In genomic region chr3:8110966-8111798, GRCh38 we compare ENCODE assay signal across 8 cellular contexts.
DNase-seq lines count a peak whose midpoint lies in the region; ATAC-seq and TF ChIP-seq lines count a peak whose summit lies in the region.

No MANE protein-coding gene starts in this region.

- no peak overlapping the region for H4K91ac ChIP-seq in mesenchymal stem cell (ENCODE audit: low read length)

- no peak overlapping the region for H3K23ac ChIP-seq in mesenchymal stem cell (ENCODE audit: low read length in 2 of 2)

- H2BK12ac ChIP-seq in mesenchymal stem cell (ENCODE audit: low read length in 2 of 2): no peak overlapping the region

- H4K8ac ChIP-seq in mesenchymal stem cell (ENCODE audit: low read length): no peak overlapping the region

- H3K27ac ChIP-seq in effector memory CD4-positive, alpha-beta T cell (ENCODE audit: insufficient read depth, low read length, poor library complexity, severe bottlenecking): no peak overlapping the region
- H3K27ac ChIP-seq in mesenchymal stem cell (ENCODE audit: low read length, poor library complexity, severe bottlenecking): no peak overlapping the region

- no peak overlapping the region for H2BK15ac ChIP-seq in mesenchymal stem cell (ENCODE audit: low read depth, poor library complexity, severe bottlenecking)

- H3K4me3 ChIP-seq in BJ (ENCODE audit: low read depth, low read length): no peak overlapping the region
- H3K4me3 ChIP-seq in effector memory CD4-positive, alpha-beta T cell (ENCODE audit: insufficient read depth, low read depth, low read length, poor library complexity, severe bottlenecking): no peak overlapping the region
- peak overlapping the region in 1 of 2 experiments; percentile 56 for H3K4me3 ChIP-seq in mesenchymal stem cell (ENCODE audit: insufficient read depth in 1 of 2, low read depth in 1 of 2, low read length in 2 of 2)

- peak; percentile 99 for ATAC-seq in GM18909 (IDR thresholded peaks at IDR 0.05; ENCODE audit: poor library complexity, unreplicated experiment)
- ATAC-seq in HG03103 (IDR thresholded peaks at IDR 0.05; ENCODE audit: low read depth, unreplicated experiment): peak; percentile 98

- H3K79me1 ChIP-seq in mesenchymal stem cell (replicated peaks; ENCODE audit: low read length, poor library complexity, severe bottlenecking): no peaks in the 10 kb centered on the region

- no peaks in the 10 kb centered on the region for H3K9me3 ChIP-seq in effector memory CD4-positive, alpha-beta T cell (ENCODE audit: control insufficient read depth, low read length)
- no peaks in the 10 kb centered on the region for H3K9me3 ChIP-seq in mesenchymal stem cell (ENCODE audit: control insufficient read depth, low read length)

- POLR2A ChIA-PET in BJ (lab: Charles Lee): no interaction called here

- WGBS in mesenchymal stem cell: 42% methylated on average over 13 of the region's 14 CpGs

- no peak overlapping the region for H3K14ac ChIP-seq in mesenchymal stem cell (ENCODE audit: low read length in 2 of 2)

- no peak overlapping the region for H2BK5ac ChIP-seq in mesenchymal stem cell (ENCODE audit: low read depth, low read length, poor library complexity, severe bottlenecking)

- H3K9ac ChIP-seq in mesenchymal stem cell (ENCODE audit: low read length): peak overlapping the region; percentile 65

- H2AK5ac ChIP-seq in mesenchymal stem cell (ENCODE audit: low read length, severe bottlenecking): no peak overlapping the region

- DNase-seq in BJ (ENCODE audit: low read depth): no peak
- peak; percentile 39 for DNase-seq in NCI-H446 treated with DMSO at 0.1 percent for 48 hours (lab: John Stamatoyannopoulos, UW)
- peak; percentile 44 to 46 for DNase-seq in activated CD4-positive, alpha-beta T cell treated with anti-CD3 and anti-CD28 coated beads, Interleukin-2, amount 50 U/mL, for 4 hours
- DNase-seq in effector memory CD4-positive, alpha-beta T cell: peak in 2 of 3 donors; percentile 5 to 8
- peak; percentile 74 for DNase-seq in mesenchymal stem cell
- peak; percentile 3 to 38 for DNase-seq in stimulated activated CD8-positive, alpha-beta memory T cell treated with anti-CD3 and anti-CD28 coated beads, Interleukin-2, amount 100 ng/mL, for 48 hours (ENCODE audit: low read depth in 2 of 2)

- no peaks in the 10 kb centered on the region for H3K4me1 ChIP-seq in effector memory CD4-positive, alpha-beta T cell (ENCODE audit: control insufficient read depth, insufficient read depth, low read length, poor library complexity, severe bottlenecking)
- no peaks in the 10 kb centered on the region for H3K4me1 ChIP-seq in mesenchymal stem cell (ENCODE audit: control insufficient read depth, insufficient read depth, low read depth, low read length)

- CTCF ChIA-PET in BJ (lab: Yijun Ruan, JAX): no interaction called here

- H3K27me3 ChIP-seq in BJ (ENCODE audit: control insufficient read depth, insufficient read depth, low read length) (no peaks in the 10 kb centered on the region), mesenchymal stem cell (ENCODE audit: control insufficient read depth in 1 of 2, insufficient read depth in 1 of 2, low read length in 2 of 2) (no peaks in the 10 kb centered on the region)
- no peaks in the 10 kb centered on the region for H3K27me3 ChIP-seq in effector memory CD4-positive, alpha-beta T cell (replicated peaks; ENCODE audit: control insufficient read depth, insufficient read depth, low read length, poor library complexity, severe bottlenecking)

- H3K4me2 ChIP-seq in mesenchymal stem cell (ENCODE audit: low read length, poor library complexity, severe bottlenecking): peak overlapping the region; percentile 17

- H2BK120ac ChIP-seq in mesenchymal stem cell (ENCODE audit: low read depth, low read length): no peak overlapping the region

- TF ChIP-seq CTCF in BJ (IDR thresholded peaks at IDR 0.05; ENCODE audit: insufficient read depth, low read depth, low read length): peak; percentile 55

- no peak overlapping the region for H3K18ac ChIP-seq in mesenchymal stem cell (ENCODE audit: low read depth in 1 of 2, low read length in 2 of 2)

- H3K36me3 ChIP-seq in BJ (ENCODE audit: control insufficient read depth, insufficient read depth, low read length): no peaks in the 10 kb centered on the region
- H3K36me3 ChIP-seq in effector memory CD4-positive, alpha-beta T cell (ENCODE audit: control insufficient read depth, insufficient read depth, low read length): no peaks in the 10 kb centered on the region
- no peaks in the 10 kb centered on the region for H3K36me3 ChIP-seq in mesenchymal stem cell (ENCODE audit: control insufficient read depth in 1 of 2, insufficient read depth in 2 of 2, low read depth in 1 of 2, low read length in 2 of 2)

- no peak overlapping the region for H2AFZ ChIP-seq in mesenchymal stem cell (ENCODE audit: low read depth, low read length)

- H3K4ac ChIP-seq in mesenchymal stem cell (ENCODE audit: low read depth in 1 of 2, low read length in 2 of 2): no peak overlapping the region
